ENCODE assay signal across 8 cellular contexts in the genomic region with DNA sequence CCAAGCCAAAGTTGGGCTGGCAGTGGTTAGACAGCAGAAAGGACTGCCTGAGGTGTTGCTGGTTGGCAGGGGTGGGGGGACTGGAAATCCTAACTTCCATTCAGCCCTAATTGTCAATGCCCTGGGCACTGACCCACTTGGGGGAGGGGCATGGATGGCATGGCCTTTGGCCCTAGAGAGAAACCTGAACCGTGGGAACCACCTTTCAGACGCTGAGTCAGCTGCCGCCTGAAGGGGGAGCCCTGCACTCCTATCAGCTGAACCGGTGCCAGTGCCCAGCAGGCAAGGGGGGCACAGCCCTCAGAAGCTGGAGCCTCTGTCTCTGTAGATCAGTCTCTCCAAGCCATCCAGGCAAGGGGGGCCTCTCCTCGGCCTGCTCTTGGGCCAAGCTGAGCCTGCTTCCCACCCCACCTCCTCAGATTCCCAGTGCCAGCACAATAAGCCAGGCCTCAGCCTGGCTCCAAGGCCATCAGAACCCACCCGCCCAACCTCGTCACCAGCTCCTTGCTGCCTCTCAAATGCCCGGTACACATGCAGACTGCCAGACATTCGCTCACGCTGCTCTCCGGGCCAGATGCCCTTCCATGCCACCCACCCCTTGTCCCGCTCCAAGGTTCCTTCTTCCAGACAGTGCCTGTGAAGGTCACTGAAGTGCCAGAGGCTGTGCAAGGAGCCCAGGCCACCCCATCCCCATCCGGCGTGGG. TPM values are rescaled to one million over a fixed set of nuclear protein-coding genes. Genes with fewer than 3 reads are reported as not detected.
A peak's percentile ranks its signal among the peaks of the same experiment; 100 is the strongest.
DNase-seq lines count a peak whose midpoint lies in the region; ATAC-seq, FAIRE-seq and TF ChIP-seq lines count a peak whose summit lies in the region.

No MANE protein-coding gene starts in this region.

- peak; percentile 72 for DNase-seq in ACHN
- DNase-seq in GM12891 (ENCODE audit: insufficient read length, low spot score), result peak; percentile 78
- DNase-seq in NOMO-1 treated with dmso at 0.1 percent for 144 hours (lab: John Stamatoyannopoulos, UW; ENCODE audit: unreplicated experiment), result peak; percentile 24
- peak; percentile 65 for DNase-seq in activated T-cell treated with anti-CD3 and anti-CD28 coated beads, Interleukin-2, amount 50 U/mL, for 24 hours
- peak; percentile 67 to 71 for DNase-seq in frontal cortex (ENCODE audit: low spot score in 2 of 2)
- DNase-seq in pons (ENCODE audit: low spot score), result peak; percentile 15

- H3K27ac Mint-ChIP-seq in activated T-cell treated with anti-CD3 and anti-CD28 coated beads, Interleukin-2, amount 50 U/mL, for 24 hours, result no peak overlapping the region

- H3K4me1 Mint-ChIP-seq in activated T-cell treated with anti-CD3 and anti-CD28 coated beads, Interleukin-2, amount 50 U/mL, for 24 hours (ENCODE audit: low read depth), result peaks cover 2% of the 10 kb centered on the region

- no peak for TF ChIP-seq POLR2A in GM12891 (IDR thresholded peaks at IDR 0.05; ENCODE audit: low read depth, low read length)

- no peak overlapping the region for H3K4me3 Mint-ChIP-seq in activated T-cell treated with anti-CD3 and anti-CD28 coated beads, Interleukin-2, amount 50 U/mL, for 24 hours

- no peaks in the 10 kb centered on the region for H3K9me3 Mint-ChIP-seq in activated T-cell treated with anti-CD3 and anti-CD28 coated beads, Interleukin-2, amount 50 U/mL, for 24 hours

- in situ Hi-C loops in ACHN (cut with HindIII; ENCODE audit: low pct_ligation_motif_present, low pct_unique_long_range_greater_than_20kb, low sequenced_read_pairs), result no loop called here

- ATAC-seq in HG03432 (IDR thresholded peaks at IDR 0.05; ENCODE audit: unreplicated experiment), result no peak
- ATAC-seq in GM18520 (IDR thresholded peaks at IDR 0.05; ENCODE audit: unreplicated experiment), result no peak

- no peaks in the 10 kb centered on the region for H3K36me3 Mint-ChIP-seq in activated T-cell treated with anti-CD3 and anti-CD28 coated beads, Interleukin-2, amount 50 U/mL, for 24 hours (ENCODE audit: low read depth)

- H3K27me3 Mint-ChIP-seq in activated T-cell treated with anti-CD3 and anti-CD28 coated beads, Interleukin-2, amount 50 U/mL, for 24 hours, result peaks cover 38% of the 10 kb centered on the region

- FAIRE-seq in GM12891 (lab: Jason Lieb, UNC) (peak; percentile 66), frontal cortex (lab: Jason Lieb, UNC) (no peak)

TF ChIP-seq in GM12891, 5 proteins besides CTCF, POLR2A, EP300 and RAD21:
- TF ChIP-seq SPI1 (IDR thresholded peaks at IDR 0.05; ENCODE audit: low read depth, low read length) (no peak), POLR2AphosphoS5 (IDR thresholded peaks at IDR 0.05; ENCODE audit: low read depth, low read length) (no peak), PAX5 (IDR thresholded peaks at IDR 0.05; ENCODE audit: insufficient read depth, low read length, severe bottlenecking) (no peak), TAF1 (IDR thresholded peaks at IDR 0.05; ENCODE audit: low read depth, low read length) (no peak), POU2F2 (IDR thresholded peaks at IDR 0.05; ENCODE audit: low read depth, low read length) (no peak)

RNA-seq across cellular contexts. Expression of a gene that starts 11.6 kb away (rescaled TPM):
- 0.28 TPM for polyA plus RNA-seq in GM12891 (2012; ENCODE audit: low read depth, missing spikeins)
- 1.2 TPM for total RNA-seq in frontal cortex

RNA-seq across cellular contexts. Expression of a gene that starts 29.6 kb away (rescaled TPM):
- not detected for polyA plus RNA-seq in GM12891 (2012; ENCODE audit: low read depth, missing spikeins)
- total RNA-seq in frontal cortex, result 1.6 TPM

RNA-seq across cellular contexts. Expression of a gene that starts 56.8 kb away (rescaled TPM):
- polyA plus RNA-seq in GM12891 (2012; ENCODE audit: low read depth, missing spikeins), result 49.8 TPM
- total RNA-seq in frontal cortex, result 37.9 TPM

Comparison
In these comparisons a context has a peak if more than half of its experiments do, and no peak if none do; other contexts are left out.
1. DNase-seq: peak in every context shown above with its lines; median percentile 78 in GM12891; 72 in ACHN; 69 in frontal cortex; 65 in activated T-cell treated with anti-CD3 and anti-CD28 coated beads, Interleukin-2, amount 50 U/mL, for 24 hours; 24 in NOMO-1 treated with dmso at 0.1 percent for 144 hours; 15 in pons.